11 cellular contexts compared by ENCODE assay signal in the genomic region with DNA sequence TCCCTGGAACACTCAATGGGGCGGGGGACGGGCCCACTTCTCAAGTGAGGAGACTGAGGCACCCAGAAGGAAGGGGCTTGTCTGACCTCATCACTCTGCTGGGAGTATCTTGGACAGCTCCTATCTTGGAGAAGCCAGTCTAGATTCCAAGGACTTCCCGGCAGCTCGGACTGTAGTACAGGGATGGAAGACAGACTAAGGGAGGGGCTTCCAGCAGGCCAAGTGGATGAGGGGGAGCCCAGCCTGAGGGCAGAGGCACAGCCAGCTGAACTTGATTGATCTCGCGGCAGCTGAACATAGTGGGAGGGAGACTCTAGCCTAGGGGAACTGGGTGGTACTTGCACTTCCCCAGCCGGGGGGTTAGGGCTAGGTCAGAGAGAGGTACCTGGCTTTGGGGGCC. TPM values are rescaled to one million over a fixed set of nuclear protein-coding genes. Genes with fewer than 3 reads are reported as not detected.
DNase-seq lines count a peak whose midpoint lies in the region; ATAC-seq and TF ChIP-seq lines count a peak whose summit lies in the region.
"Had no signal": no experiment of that assay in that cellular context is flagged by ENCODE, and none has a peak within 500 bp of the region (broad histone marks: within the 10 kb centered on the region; RNA-seq: fewer than 3 reads in every experiment).

No MANE protein-coding gene starts in this region.

- no peaks in the 10 kb centered on the region for H3K79me2 ChIP-seq in fibroblast of lung (ENCODE audit: control insufficient read depth, insufficient read depth, low read length)

- H3K4me1 Mint-ChIP-seq in activated T-cell treated with anti-CD3 and anti-CD28 coated beads, Interleukin-2, amount 50 U/mL, for 24 hours (ENCODE audit: low read depth) = peaks cover 24% of the 10 kb centered on the region
- peaks cover 49% of the 10 kb centered on the region for H3K4me1 Mint-ChIP-seq in stimulated activated effector memory CD8-positive, alpha-beta T cell treated with anti-CD3 and anti-CD28 coated beads, Interleukin-12 subunit alpha, Interleukin-12 subunit beta, amount 100 ng/mL, for 72 hours

- peaks cover 21% of the 10 kb centered on the region for H3K36me3 ChIP-seq in NT2/D1 (ENCODE audit: insufficient read depth, insufficient read length, low read length)
- no peaks in the 10 kb centered on the region for H3K36me3 ChIP-seq in fibroblast of lung (ENCODE audit: control insufficient read depth, insufficient read depth, low read length)
- H3K36me3 ChIP-seq in Peyer's patch = no peaks in the 10 kb centered on the region
- H3K36me3 ChIP-seq: pancreas had no signal

- no peak for ATAC-seq in stimulated activated effector memory CD8-positive, alpha-beta T cell treated with anti-CD3 and anti-CD28 coated beads, Interleukin-12 subunit alpha, Interleukin-12 subunit beta, amount 100 ng/mL, for 72 hours
- no peak for ATAC-seq in GM18873 (IDR thresholded peaks at IDR 0.05; ENCODE audit: low FRiP score, unreplicated experiment)

- peaks cover 7% of the 10 kb centered on the region for H3K27me3 ChIP-seq in NT2/D1 (ENCODE audit: insufficient read depth, insufficient read length)
- peaks cover 3% of the 10 kb centered on the region for H3K27me3 ChIP-seq in fibroblast of lung (ENCODE audit: control insufficient read depth, insufficient read depth, low read length)
- peaks cover 0 to 22% of the 10 kb centered on the region in 2 donors for H3K27me3 ChIP-seq in Peyer's patch

- H3K4me3 ChIP-seq in NT2/D1 (ENCODE audit: insufficient read length, low read depth) (peak overlapping the region; percentile 66), fibroblast of lung (replicated peaks in 1 of 4; ENCODE audit: control extremely low read depth in 1 of 4, insufficient read depth in 1 of 4, low read depth in 3 of 4, low read length in 4 of 4) (peak overlapping the region in 1 of 4 experiments; percentile 43), Peyer's patch (peak overlapping the region in 2 of 4 donors; percentile 17 to 44)

- H3K27me3 Mint-ChIP-seq in activated T-cell treated with anti-CD3 and anti-CD28 coated beads, Interleukin-2, amount 50 U/mL, for 24 hours = peaks cover 7% of the 10 kb centered on the region

- H2AFZ ChIP-seq in fibroblast of lung (ENCODE audit: low read length) = no peak overlapping the region

- TF ChIP-seq CTCF in fibroblast of lung (conservative IDR thresholded peaks at IDR 0.05 in 1 of 2, IDR thresholded peaks at IDR 0.05 in 1 of 2; ENCODE audit: low read depth in 1 of 2, low read length in 2 of 2) (no peak), Peyer's patch (IDR thresholded peaks at IDR 0.05) (no peak)

- no peak for TF ChIP-seq POLR2A in Peyer's patch (IDR thresholded peaks at IDR 0.05)

- H3K9ac ChIP-seq in NT2/D1 (ENCODE audit: insufficient read length, low read depth) (peak overlapping the region; percentile 87), fibroblast of lung (ENCODE audit: insufficient read depth, low read length) (no peak overlapping the region)

- DNase-seq in activated T-cell treated with anti-CD3 and anti-CD28 coated beads, Interleukin-2, amount 50 U/mL, for 24 hours = no peak
- DNase-seq in activated T-cell treated with anti-CD3 and anti-CD28 coated beads, Interleukin-2, amount 50 U/mL, for 1 hour = no peak
- DNase-seq in NT2/D1 (ENCODE audit: low read depth, low spot score) (no peak), fibroblast of lung (ENCODE audit: low read depth in 2 of 2) (no peak), Peyer's patch (no peak), NCI-H526 treated with DMSO at 0.1 percent for 48 hours (lab: John Stamatoyannopoulos, UW) (no peak)
- DNase-seq in stimulated activated effector memory CD8-positive, alpha-beta T cell treated with anti-CD3 and anti-CD28 coated beads, Interleukin-12 subunit alpha, Interleukin-12 subunit beta, amount 100 ng/mL, for 72 hours (ENCODE audit: low spot score in 2 of 2) = no peak
- DNase-seq: NCI-H2081 treated with DMSO at 0.1 percent for 48 hours had no signal

- no peaks in the 10 kb centered on the region for H3K9me3 Mint-ChIP-seq in activated T-cell treated with anti-CD3 and anti-CD28 coated beads, Interleukin-2, amount 50 U/mL, for 24 hours
- H3K9me3 Mint-ChIP-seq in stimulated activated effector memory CD8-positive, alpha-beta T cell treated with anti-CD3 and anti-CD28 coated beads, Interleukin-12 subunit alpha, Interleukin-12 subunit beta, amount 100 ng/mL, for 72 hours = no peaks in the 10 kb centered on the region
- H3K9me3 Mint-ChIP-seq: dendritic cell treated with granulocyte-macrophage colony-stimulating factor and Interleukin-4, amounts not matched to agents 40 ng/mL and 50 ng/mL, for 4 days had no signal

- peak overlapping the region; percentile 71 for H3K27ac Mint-ChIP-seq in activated T-cell treated with anti-CD3 and anti-CD28 coated beads, Interleukin-2, amount 50 U/mL, for 24 hours
- H3K27ac Mint-ChIP-seq in stimulated activated effector memory CD8-positive, alpha-beta T cell treated with anti-CD3 and anti-CD28 coated beads, Interleukin-12 subunit alpha, Interleukin-12 subunit beta, amount 100 ng/mL, for 72 hours = no peak overlapping the region
- H3K27ac Mint-ChIP-seq: dendritic cell treated with granulocyte-macrophage colony-stimulating factor and Interleukin-4, amounts not matched to agents 40 ng/mL and 50 ng/mL, for 4 days had no signal

- H3K9me3 ChIP-seq in NT2/D1 (ENCODE audit: insufficient read depth, low read length) (no peaks in the 10 kb centered on the region), fibroblast of lung (ENCODE audit: control insufficient read depth, insufficient read depth, low read depth, low read length) (no peaks in the 10 kb centered on the region), Peyer's patch (no peaks in the 10 kb centered on the region)
- H3K9me3 ChIP-seq: pancreas had no signal

- H3K4me2 ChIP-seq in fibroblast of lung (ENCODE audit: extremely low read depth, insufficient read depth, low read length) = peak overlapping the region; percentile 48

- H3K4me1 ChIP-seq in NT2/D1 (ENCODE audit: insufficient read depth, insufficient read length) = peaks cover 29% of the 10 kb centered on the region
- H3K4me1 ChIP-seq in fibroblast of lung (ENCODE audit: control insufficient read depth, extremely low read depth, insufficient read depth, low read length) = no peaks in the 10 kb centered on the region
- peaks cover 2 to 33% (median 29%) of the 10 kb centered on the region in 4 donors for H3K4me1 ChIP-seq in Peyer's patch

- H3K27ac ChIP-seq in fibroblast of lung (ENCODE audit: insufficient read depth, low read length) = no peak overlapping the region
- no peak overlapping the region for H3K27ac ChIP-seq in Peyer's patch
- H3K27ac ChIP-seq: pancreas had no signal

- no peaks in the 10 kb centered on the region for H3K36me3 Mint-ChIP-seq in activated T-cell treated with anti-CD3 and anti-CD28 coated beads, Interleukin-2, amount 50 U/mL, for 24 hours (ENCODE audit: low read depth)
- H3K36me3 Mint-ChIP-seq in stimulated activated effector memory CD8-positive, alpha-beta T cell treated with anti-CD3 and anti-CD28 coated beads, Interleukin-12 subunit alpha, Interleukin-12 subunit beta, amount 100 ng/mL, for 72 hours = peaks cover 14% of the 10 kb centered on the region

- peak overlapping the region; percentile 30 for H3K4me3 Mint-ChIP-seq in activated T-cell treated with anti-CD3 and anti-CD28 coated beads, Interleukin-2, amount 50 U/mL, for 24 hours
- peak overlapping the region; percentile 72 for H3K4me3 Mint-ChIP-seq in stimulated activated effector memory CD8-positive, alpha-beta T cell treated with anti-CD3 and anti-CD28 coated beads, Interleukin-12 subunit alpha, Interleukin-12 subunit beta, amount 100 ng/mL, for 72 hours
- H3K4me3 Mint-ChIP-seq: dendritic cell treated with granulocyte-macrophage colony-stimulating factor and Interleukin-4, amounts not matched to agents 40 ng/mL and 50 ng/mL, for 4 days had no signal

- H4K20me1 ChIP-seq in fibroblast of lung (ENCODE audit: control insufficient read depth, extremely low read depth, insufficient read depth, low read length) = no peaks in the 10 kb centered on the region

RNA-seq across cellular contexts. Expression of a gene that starts 0.7 kb away (rescaled TPM):
- 0.51 and 0.66 TPM in 2 replicates for total RNA-seq in fibroblast of lung
- 0.10 and 0.23 TPM in 2 replicates for polyA plus RNA-seq in fibroblast of lung
- 0.29 and 0.76 TPM in 2 replicates for polyA plus RNA-seq in fibroblast of lung (2012)
- 0.27 and 0.78 TPM in 2 replicates for polyA minus RNA-seq in fibroblast of lung (ENCODE audit: low replicate concordance)
- not detected for total RNA-seq in Peyer's patch
- polyA plus RNA-seq: pancreas had no signal

RNA-seq across cellular contexts. Expression of a gene that starts 10.1 kb away (rescaled TPM):
- total RNA-seq in fibroblast of lung (0.50 and 0.51 TPM in 2 replicates), Peyer's patch (1 to 10 TPM; 4.4 to 9.9 (median 5.6) TPM)
- 0.62 and 0.69 TPM in 2 replicates for polyA plus RNA-seq in fibroblast of lung
- 0.96 and 1.1 TPM in 2 replicates for polyA plus RNA-seq in fibroblast of lung (2012)
- 0.56 and 0.59 TPM in 2 replicates for polyA minus RNA-seq in fibroblast of lung (ENCODE audit: low replicate concordance)

RNA-seq across cellular contexts. Expression of a gene that starts 22.7 kb away (rescaled TPM):
- total RNA-seq in fibroblast of lung (215 and 221 TPM in 2 replicates), Peyer's patch (100 to 1,000 TPM in 3 of 4 donors, 10 to 100 TPM in 1; 40.7 to 188 (median 126) TPM)
- 306 and 472 TPM in 2 replicates for polyA plus RNA-seq in fibroblast of lung
- polyA plus RNA-seq in fibroblast of lung (2012) = 534 and 556 TPM in 2 replicates
- polyA minus RNA-seq in fibroblast of lung (ENCODE audit: low replicate concordance) = 197 and 217 TPM in 2 replicates

RNA-seq across cellular contexts. Expression of a gene that starts 23.4 kb away (rescaled TPM):
- total RNA-seq in fibroblast of lung = 3.1 and 5.8 TPM in 2 replicates
- 0.32 and 0.47 TPM in 2 replicates for polyA plus RNA-seq in fibroblast of lung
- polyA plus RNA-seq in fibroblast of lung (2012) = 0.92 and 0.96 TPM in 2 replicates
- polyA minus RNA-seq in fibroblast of lung (ENCODE audit: low replicate concordance) = 0.27 TPM in 1 of 2 replicates, not detected in the other
- 10 to 100 TPM in 2 of 4 donors, 1 to 10 TPM in 2; 3.0 to 14.0 (median 10.0) TPM for total RNA-seq in Peyer's patch
